In genomic region chr20:33095902-33096584, GRCh38 we compare ENCODE assay signal across 8 cellular contexts. TPM values are rescaled to one million over a fixed set of nuclear protein-coding genes. Genes with fewer than 3 reads are reported as not detected.
DNase-seq lines count a peak whose midpoint lies in the region; ATAC-seq and TF ChIP-seq lines count a peak whose summit lies in the region.
"Not testable (repeated sequence)": the region's sequence is repeated elsewhere in the genome, so short reads cannot be mapped to it uniquely, and the experiment has no call there.

No MANE protein-coding gene starts in this region.

- peak; percentile 60 to 74 for ATAC-seq in activated CD4-positive, CD25-positive, alpha-beta regulatory T cell treated with anti-CD3 and anti-CD28 coated beads, Interleukin-2, amount 50 U/mL, for 24 hours
- peak; percentile 85 for ATAC-seq in left ventricle myocardium superior

- not testable (repeated sequence) for H3K27me3 Mint-ChIP-seq in osteocyte (ENCODE audit: unreplicated experiment)
- peaks cover 46% of the 10 kb centered on the region for H3K27me3 Mint-ChIP-seq in type B pancreatic cell

- H2AFZ ChIP-seq in KMS-11 (ENCODE audit: low read depth) = not testable (repeated sequence)

- not testable (repeated sequence) for H3K9me3 Mint-ChIP-seq in osteocyte (ENCODE audit: unreplicated experiment); type B pancreatic cell

- not testable (repeated sequence) for H3K27ac ChIP-seq in KMS-11

- DNase-seq in EH (ENCODE audit: low read depth) (peak; percentile 48), NCI-H82 (lab: John Stamatoyannopoulos, UW) (peak; percentile 89), T47D (ENCODE audit: low read depth in 1 of 2, low spot score in 1 of 2) (peak; percentile 88 to 90), left ventricle myocardium superior (peak; percentile 42)
- DNase-seq in osteocyte (ENCODE audit: extremely low spot score, unreplicated experiment); type B pancreatic cell (ENCODE audit: extremely low spot score, unreplicated experiment): not testable (repeated sequence)

- not testable (repeated sequence) for H3K79me2 ChIP-seq in KMS-11 (ENCODE audit: insufficient read depth, low read depth)

- H4K20me1 ChIP-seq in KMS-11 (ENCODE audit: insufficient read depth) = not testable (repeated sequence)

- H3K4me2 ChIP-seq in KMS-11 = not testable (repeated sequence)

- not testable (repeated sequence) for H3K4me1 Mint-ChIP-seq in osteocyte (ENCODE audit: unreplicated experiment); type B pancreatic cell (ENCODE audit: unreplicated experiment)

- in situ Hi-C loops in T47D (cut with HindIII; ENCODE audit: low pct_unique_long_range_greater_than_20kb, low sequenced_read_pairs) = not testable (repeated sequence)

- H3K9ac ChIP-seq in KMS-11 = not testable (repeated sequence)

- H3K36me3 ChIP-seq in KMS-11 (ENCODE audit: insufficient read depth) = not testable (repeated sequence)

- not testable (repeated sequence) for H3K4me3 Mint-ChIP-seq in osteocyte (ENCODE audit: unreplicated experiment); type B pancreatic cell

- not testable (repeated sequence) for H3K4me1 ChIP-seq in KMS-11 (ENCODE audit: low read depth, poor library complexity, severe bottlenecking)

- H3K27me3 ChIP-seq in KMS-11 (ENCODE audit: insufficient read depth, low read depth) = not testable (repeated sequence)

- not testable (repeated sequence) for H3K27ac Mint-ChIP-seq in osteocyte (ENCODE audit: unreplicated experiment); type B pancreatic cell

- intact Hi-C loops in left ventricle myocardium superior (cut with micrococcal nuclease) = not testable (repeated sequence)

- H3K4me3 ChIP-seq in KMS-11 (IDR thresholded peaks at IDR 0.05; ENCODE audit: insufficient read depth, low read depth, low read length) = not testable (repeated sequence)

- TF ChIP-seq CTCF in KMS-11 (conservative IDR thresholded peaks at IDR 0.05; ENCODE audit: low read depth, low read length) = peak; percentile 98
- peak; percentile 62 for TF ChIP-seq CTCF in osteocyte (IDR thresholded peaks at IDR 0.05)
- peak; percentile 99 for TF ChIP-seq CTCF in type B pancreatic cell (conservative IDR thresholded peaks at IDR 0.05)

- H3K36me3 Mint-ChIP-seq in osteocyte (ENCODE audit: unreplicated experiment); type B pancreatic cell: not testable (repeated sequence)

RNA-seq across cellular contexts. Expression of gene BPIFB4, which starts 16.6 kb away (rescaled TPM):
- total RNA-seq in left ventricle myocardium superior (not detected), osteocyte (not detected in 2 replicates), type B pancreatic cell (ENCODE audit: low replicate concordance) (not detected in 2 replicates)

RNA-seq across cellular contexts. Expression of gene BPIFB3, which starts 42.3 kb away (rescaled TPM):
- total RNA-seq in left ventricle myocardium superior (not detected), osteocyte (not detected in 2 replicates), type B pancreatic cell (ENCODE audit: low replicate concordance) (not detected in 2 replicates)
